Comparison of ENCODE assay signal across 8 cellular contexts in the genomic region with DNA sequence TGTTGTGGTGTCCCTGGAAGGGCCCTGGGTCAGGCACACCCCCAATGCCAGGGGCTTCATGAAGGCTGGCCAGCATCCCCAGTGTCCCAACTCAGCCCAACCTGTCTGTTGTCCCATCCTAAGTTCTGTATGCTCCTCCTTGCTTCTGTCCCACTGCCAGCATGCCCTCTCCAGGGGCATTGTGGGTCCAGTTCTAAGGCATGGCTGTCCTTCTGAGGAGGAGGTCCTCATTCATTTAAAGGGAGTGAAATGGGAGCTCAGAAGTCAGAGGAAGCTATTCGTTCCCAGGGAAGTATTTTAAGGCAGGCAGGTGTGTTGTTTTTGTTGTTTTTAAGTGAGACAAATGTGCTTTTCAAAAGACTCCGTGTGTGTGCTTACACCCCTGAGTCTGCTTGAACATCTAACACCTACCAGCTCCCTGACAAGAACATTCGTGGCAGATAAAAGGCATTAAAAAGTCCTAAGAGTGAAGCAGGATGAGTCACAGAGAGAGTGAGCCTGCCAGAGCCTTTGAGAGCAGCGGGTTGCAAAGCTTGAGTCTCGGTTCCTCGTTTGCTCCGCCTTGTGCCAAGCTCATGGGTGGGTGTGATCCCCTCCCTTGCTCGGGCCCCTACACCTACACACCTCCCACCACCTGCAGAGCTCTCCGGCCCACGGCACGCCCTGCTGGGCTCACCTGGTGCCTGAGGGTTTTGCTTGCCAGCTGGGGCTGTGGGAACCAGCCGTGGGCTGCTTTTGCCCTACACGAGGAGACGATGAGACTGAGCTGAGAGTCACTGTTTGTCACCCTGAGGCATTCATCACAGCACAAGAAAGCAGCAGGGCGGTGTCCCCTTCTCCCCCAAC.
A peak's percentile ranks its signal among the peaks of the same experiment; 100 is the strongest.
DNase-seq lines count a peak whose midpoint lies in the region; ATAC-seq and TF ChIP-seq lines count a peak whose summit lies in the region.

No MANE protein-coding gene starts in this region.

- no peak for TF ChIP-seq CTCF in lower lobe of right lung (IDR thresholded peaks at IDR 0.05)

- H3K27me3 ChIP-seq in Karpas-422 (ENCODE audit: low read length): no peaks in the 10 kb centered on the region
- peaks cover 4% of the 10 kb centered on the region for H3K27me3 ChIP-seq in lower lobe of right lung (ENCODE audit: low read depth)

- no peaks in the 10 kb centered on the region for H3K9me2 ChIP-seq in Karpas-422 (replicated peaks; ENCODE audit: insufficient read depth, low read length)

- H3K36me3 ChIP-seq in Karpas-422 (ENCODE audit: insufficient read depth, low read length) (no peaks in the 10 kb centered on the region), lower lobe of right lung (no peaks in the 10 kb centered on the region)

- no peak overlapping the region for H2AFZ ChIP-seq in Karpas-422 (ENCODE audit: low read length)

- TF ChIP-seq POLR2A in GM18505 (IDR thresholded peaks at IDR 0.05; ENCODE audit: borderline replicate concordance, extremely low read depth, insufficient read depth, insufficient read length): peak; percentile 44

- H3K79me2 ChIP-seq in Karpas-422 (ENCODE audit: low read length): no peaks in the 10 kb centered on the region

- H3K9ac ChIP-seq in Karpas-422 (ENCODE audit: low read length): no peak overlapping the region

- ATAC-seq in GM18505 (IDR thresholded peaks at IDR 0.05; ENCODE audit: unreplicated experiment) (peak; percentile 94), GM21723 (IDR thresholded peaks at IDR 0.05; ENCODE audit: unreplicated experiment) (peak; percentile 95), lower lobe of right lung (peak; percentile 58 to 78)

- peaks cover 12% of the 10 kb centered on the region for H3K4me1 ChIP-seq in Karpas-422 (ENCODE audit: low read length)
- H3K4me1 ChIP-seq in lower lobe of right lung: no peaks in the 10 kb centered on the region

- H3K9me3 ChIP-seq in Karpas-422 (ENCODE audit: low read length) (no peaks in the 10 kb centered on the region), lower lobe of right lung (no peaks in the 10 kb centered on the region)

- no peak overlapping the region for H3K4me3 ChIP-seq in Karpas-422 (ENCODE audit: low read length)
- no peak overlapping the region for H3K4me3 ChIP-seq in lower lobe of right lung

- no peaks in the 10 kb centered on the region; the same call in 1 of the 2 replicates for H4K20me1 ChIP-seq in Karpas-422 (ENCODE audit: insufficient read depth, low read depth, low read length)

- H3K4me2 ChIP-seq in Karpas-422 (ENCODE audit: low read depth, low read length, poor library complexity, severe bottlenecking): no peak overlapping the region

- intact Hi-C loops in lower lobe of right lung (cut with DNase I): no loop called here

- no peak overlapping the region for H3K27ac ChIP-seq in Karpas-422 (ENCODE audit: low read length)
- no peak overlapping the region for H3K27ac ChIP-seq in lower lobe of right lung

- peak; percentile 63 for DNase-seq in Karpas-422
- DNase-seq in activated T-cell treated with anti-CD3 and anti-CD28 coated beads for 48 hours (ENCODE audit: low read depth): peak; percentile 11
- no peak for DNase-seq in lower lobe of right lung
- DNase-seq in NCI-H2196 treated with DMSO at 0.1 percent for 48 hours (lab: John Stamatoyannopoulos, UW; ENCODE audit: unreplicated experiment): no peak
- DNase-seq in NK-92 (lab: John Stamatoyannopoulos, UW; ENCODE audit: unreplicated experiment): no peak
- no peak for DNase-seq in D341Med (ENCODE audit: low spot score)

Comparison
In these comparisons a context has a peak if more than half of its experiments do, and no peak if none do; other contexts are left out.
1. DNase-seq: peak in Karpas-422 (single experiment) and activated T-cell treated with anti-CD3 and anti-CD28 coated beads for 48 hours (single experiment); none in lower lobe of right lung (single experiment), NCI-H2196 treated with DMSO at 0.1 percent for 48 hours (single experiment), NK-92 (single experiment) and D341Med (single experiment).
2. Peak in every context shown above with its lines, with median percentiles within 50 percentile points of each other: ATAC-seq.